In the genomic region with DNA sequence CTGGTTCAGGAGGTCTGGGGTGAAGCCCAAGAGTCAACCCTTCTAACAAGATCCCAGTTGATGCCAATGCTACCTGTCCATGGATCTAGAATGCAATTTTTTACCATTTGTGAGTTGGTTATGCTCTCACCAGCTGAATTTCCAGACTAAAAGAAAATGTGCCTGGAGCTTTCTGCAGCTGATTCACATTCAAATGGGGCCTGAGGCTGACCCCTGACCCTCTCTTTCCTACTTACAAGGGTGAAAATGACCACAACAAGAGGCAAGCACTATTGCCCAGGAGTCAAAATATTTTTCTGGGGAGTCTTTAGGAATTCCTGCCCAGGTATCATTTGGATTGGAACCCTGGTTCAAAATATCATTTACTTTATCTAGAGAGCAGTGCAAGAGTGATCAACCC, we compare ENCODE assay signal across 7 cellular contexts.
"Had no signal": no experiment of that assay in that cellular context is flagged by ENCODE, and none has a peak within 500 bp of the region (broad histone marks: within the 10 kb centered on the region; RNA-seq: fewer than 3 reads in every experiment).

No MANE protein-coding gene starts in this region.

- H3K27me3 Mint-ChIP-seq: IgD-negative memory B cell had no signal

- H2AFZ ChIP-seq: GM23338 had no signal

- H3K4me3 Mint-ChIP-seq: GM23338, H9, IgD-negative memory B cell had no signal

- H3K4me2 ChIP-seq: GM23338 had no signal

- FAIRE-seq: H1, H54 had no signal

- H3K4me3 ChIP-seq: GM23338 had no signal

- H3K27ac Mint-ChIP-seq: GM23338 had no signal

- DNase-seq: H9, HCEC 1CT, KG1 had no signal

- H3K9me3 Mint-ChIP-seq: GM23338, H9, IgD-negative memory B cell had no signal
